In the genomic region with DNA sequence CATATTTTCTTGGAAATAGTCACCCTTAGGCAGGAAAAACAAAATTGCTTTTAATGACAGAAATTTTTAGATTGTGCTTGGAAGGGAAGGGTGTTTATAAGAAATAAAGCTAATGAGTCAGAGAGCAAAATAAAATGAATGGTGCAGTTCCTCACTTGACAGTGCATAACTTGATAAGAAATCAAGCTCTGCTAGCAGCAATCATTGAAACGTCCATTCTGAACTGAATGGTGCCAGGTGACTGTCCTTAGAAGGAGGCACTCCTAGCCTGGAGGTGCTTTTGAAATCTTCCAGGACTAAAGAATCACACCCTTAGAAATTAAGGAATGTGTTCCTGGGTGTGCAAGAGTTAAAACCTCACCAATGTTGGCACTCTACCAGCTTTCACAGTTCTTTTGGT, we compare ENCODE assay signal across 21 cellular contexts.
DNase-seq lines count a peak whose midpoint lies in the region; ATAC-seq, FAIRE-seq and TF ChIP-seq lines count a peak whose summit lies in the region.
"Had no signal": no experiment of that assay in that cellular context is flagged by ENCODE, and none has a peak within 500 bp of the region (broad histone marks: within the 10 kb centered on the region; RNA-seq: fewer than 3 reads in every experiment).

No MANE protein-coding gene starts in this region.

- in situ Hi-C loops in HepG2 (cut with HindIII; ENCODE audit: extremely low pct_ligation_motif_present, low pct_unique_long_range_greater_than_20kb), result no loop called here

- H3K79me2 ChIP-seq in PC-3 (ENCODE audit: low read length), result peaks cover 47% of the 10 kb centered on the region
- no peaks in the 10 kb centered on the region for H3K79me2 ChIP-seq in HepG2 (ENCODE audit: insufficient read depth, low read length)

- no peak for TF ChIP-seq POLR2A in A549 (IDR thresholded peaks at IDR 0.05; ENCODE audit: low read length)
- TF ChIP-seq POLR2A in HepG2 (IDR thresholded peaks at IDR 0.05; ENCODE audit: insufficient read depth in 1 of 2, low read depth in 2 of 2, low read length in 2 of 2), result no peak
- TF ChIP-seq POLR2A in vagina (IDR thresholded peaks at IDR 0.05), result no peak

- TF ChIP-seq RAD21 in A549 (conservative IDR thresholded peaks at IDR 0.05 in 1 of 2, IDR thresholded peaks at IDR 0.05 in 1 of 2) (no peak), HepG2 (CRISPR knock-in tag; IDR thresholded peaks at IDR 0.05) (no peak)

- H3K4me3 ChIP-seq in A549, result no peak overlapping the region
- H3K4me3 ChIP-seq in PC-3 (ENCODE audit: low read length), result no peak overlapping the region
- no peak overlapping the region for H3K4me3 ChIP-seq in esophagus (ENCODE audit: low read depth in 1 of 2, low read length in 2 of 2)
- H3K4me3 ChIP-seq in HepG2 (replicated peaks in 1 of 3; ENCODE audit: insufficient read depth in 1 of 3, low read depth in 2 of 3, low read length in 3 of 3), result no peak overlapping the region
- no peak overlapping the region for H3K4me3 ChIP-seq in vagina
- H3K4me3 ChIP-seq: gastrocnemius medialis, prostate gland, upper lobe of right lung had no signal

- H3K9ac ChIP-seq in PC-3 (ENCODE audit: low read length) (no peak overlapping the region), HepG2 (ENCODE audit: insufficient read depth, low read depth, low read length) (no peak overlapping the region)

- H3K4me1 ChIP-seq in A549, result peaks cover 94% of the 10 kb centered on the region
- H3K4me1 ChIP-seq in PC-3 (ENCODE audit: insufficient read depth, low read length), result peaks cover 76% of the 10 kb centered on the region
- peaks cover 0 to 5% of the 10 kb centered on the region in 2 donors for H3K4me1 ChIP-seq in esophagus (ENCODE audit: control insufficient read depth in 2 of 2, insufficient read depth in 2 of 2, low read length in 1 of 2)
- no peaks in the 10 kb centered on the region for H3K4me1 ChIP-seq in HepG2 (ENCODE audit: insufficient read depth, low read length)
- peaks cover 50% of the 10 kb centered on the region for H3K4me1 ChIP-seq in vagina
- H3K4me1 ChIP-seq: gastrocnemius medialis, prostate gland had no signal

- TF ChIP-seq EP300 in A549 (IDR thresholded peaks at IDR 0.05) (no peak), HepG2 (IDR thresholded peaks at IDR 0.05; ENCODE audit: low read depth in 2 of 2, low read length in 2 of 2) (no peak), HepG2 (CRISPR knock-in tag; IDR thresholded peaks at IDR 0.05; ENCODE audit: borderline replicate concordance) (no peak)

- DNase-seq in A549 (ENCODE audit: low read depth in 1 of 2, low spot score in 1 of 2), result no peak
- DNase-seq in PC-3, result no peak
- DNase-seq in HepG2 (ENCODE audit: low spot score), result no peak
- no peak for DNase-seq in stimulated activated CD4-positive, alpha-beta T cell treated with anti-CD3 and anti-CD28 coated beads, Interleukin-1b, Interleukin-23, amount 100 ng/mL, for 48 hours
- DNase-seq in vagina (ENCODE audit: extremely low spot score in 2 of 2), result no peak
- no peak for DNase-seq in mucosa of gallbladder (ENCODE audit: low spot score)
- DNase-seq in nephron progenitor cell, result no peak
- DNase-seq: activated CD8-positive, alpha-beta memory T cell treated with anti-CD3 and anti-CD28 coated beads, Interleukin-2, amount 10 ng/mL, durations not matched to agents 7 days and 5 days; amniotic stem cell; gastrocnemius medialis; H9; NCI-H1436; NCI-H2227 treated with DMSO at 0.1 percent for 48 hours; SHP77; stimulated activated CD4-positive, alpha-beta T cell treated with anti-CD3 and anti-CD28 coated beads, Interleukin-12 subunit alpha, Interleukin-12 subunit beta, amount 100 ng/mL, for 4 hours; upper lobe of right lung had no signal

- H3K27ac ChIP-seq in A549 (peak overlapping the region; percentile 94), PC-3 (ENCODE audit: low read length) (peak overlapping the region; percentile 85), esophagus (ENCODE audit: low read depth in 2 of 2, low read length in 1 of 2) (peak overlapping the region; percentile 30 to 31), HepG2 (ENCODE audit: extremely low read length, insufficient read depth, low read length) (no peak overlapping the region), vagina (no peak overlapping the region)
- H3K27ac ChIP-seq: gastrocnemius medialis, prostate gland, upper lobe of right lung had no signal

- no peaks in the 10 kb centered on the region for H4K20me1 ChIP-seq in PC-3 (ENCODE audit: low read length)
- no peaks in the 10 kb centered on the region for H4K20me1 ChIP-seq in HepG2 (ENCODE audit: insufficient read depth, low read length)

- FAIRE-seq in A549 (lab: Jason Lieb, UNC), result peak; percentile 61
- no peak for FAIRE-seq in HepG2 (lab: Jason Lieb, UNC)
- FAIRE-seq: endometrium had no signal

- no peaks in the 10 kb centered on the region for H3K9me3 ChIP-seq in A549
- no peaks in the 10 kb centered on the region for H3K9me3 ChIP-seq in PC-3 (ENCODE audit: low read length)
- H3K9me3 ChIP-seq in esophagus (ENCODE audit: control insufficient read depth in 2 of 2, insufficient read depth in 1 of 2, low read depth in 1 of 2, low read length in 1 of 2), result no peaks in the 10 kb centered on the region
- no peaks in the 10 kb centered on the region for H3K9me3 ChIP-seq in HepG2 (ENCODE audit: low read length)
- no peaks in the 10 kb centered on the region for H3K9me3 ChIP-seq in vagina
- H3K9me3 ChIP-seq: gastrocnemius medialis, prostate gland, upper lobe of right lung had no signal

- H3K4me2 ChIP-seq in A549, result peak overlapping the region; percentile 71
- peak overlapping the region; percentile 41; the same call in 1 of the 2 replicates for H3K4me2 ChIP-seq in PC-3 (ENCODE audit: low read length)
- H3K4me2 ChIP-seq in HepG2 (ENCODE audit: low read depth, low read length), result no peak overlapping the region

- H3K27me3 ChIP-seq in PC-3 (ENCODE audit: low read length) (no peaks in the 10 kb centered on the region), esophagus (ENCODE audit: control insufficient read depth in 1 of 2, insufficient read depth in 2 of 2, low read length in 2 of 2) (no peaks in the 10 kb centered on the region), HepG2 (ENCODE audit: control insufficient read depth in 1 of 2, insufficient read depth in 2 of 2, low read length in 2 of 2) (no peaks in the 10 kb centered on the region; a peak in 1 of 5 replicates), vagina (no peaks in the 10 kb centered on the region)
- H3K27me3 ChIP-seq: gastrocnemius medialis, upper lobe of right lung had no signal

- no peaks in the 10 kb centered on the region for H3K9me3 Mint-ChIP-seq in nephron progenitor cell
- H3K9me3 Mint-ChIP-seq: H9; nephron; stimulated activated memory B cell treated with anti-CD40 and anti-IgM and Interleukin-4, amounts not matched to agents 10 μg/mL and 1 μg/mL and 100 μg/mL, for 72 hours had no signal

- no peak overlapping the region for H3K27ac Mint-ChIP-seq in nephron progenitor cell
- H3K27ac Mint-ChIP-seq: activated CD8-positive, alpha-beta memory T cell treated with anti-CD3 and anti-CD28 coated beads, Interleukin-2, amount 10 ng/mL, durations not matched to agents 7 days and 5 days; stimulated activated memory B cell treated with anti-CD40 and anti-IgM and Interleukin-4, amounts not matched to agents 10 μg/mL and 1 μg/mL and 100 μg/mL, for 72 hours had no signal

- no peak overlapping the region for H3K4me3 Mint-ChIP-seq in nephron progenitor cell
- H3K4me3 Mint-ChIP-seq: activated CD8-positive, alpha-beta memory T cell treated with anti-CD3 and anti-CD28 coated beads, Interleukin-2, amount 10 ng/mL, durations not matched to agents 7 days and 5 days; H9; nephron; stimulated activated memory B cell treated with anti-CD40 and anti-IgM and Interleukin-4, amounts not matched to agents 10 μg/mL and 1 μg/mL and 100 μg/mL, for 72 hours had no signal

- peaks cover 71% of the 10 kb centered on the region for H3K4me1 Mint-ChIP-seq in nephron progenitor cell

- CTCF ChIA-PET in A549 (lab: Yijun Ruan, JAX), result interaction anchor here (1.1 to 2.4 kb wide), 8 partner anchors 30 to 205 kb away, joined by 3 to 7 read pairs (median 4); no protein-coding TSS in a partner anchor
- CTCF ChIA-PET in PC-3 (lab: Charles Lee), result no interaction called here
- CTCF ChIA-PET in HepG2 (lab: Yijun Ruan, JAX; ENCODE audit: low intra/inter-chr PET ratio, low total read pairs), result no interaction called here

- ATAC-seq in A549, result no peak
- ATAC-seq in PC-3, result no peak
- no peak for ATAC-seq in HepG2
- ATAC-seq: activated CD8-positive, alpha-beta memory T cell treated with anti-CD3 and anti-CD28 coated beads, Interleukin-2, amount 10 ng/mL, durations not matched to agents 7 days and 5 days; gastrocnemius medialis; stimulated activated memory B cell treated with anti-CD40 and anti-IgM and Interleukin-4, amounts not matched to agents 10 μg/mL and 1 μg/mL and 100 μg/mL, for 72 hours; upper lobe of right lung had no signal

- H3K36me3 Mint-ChIP-seq in nephron progenitor cell (ENCODE audit: low read depth), result no peaks in the 10 kb centered on the region
- H3K36me3 Mint-ChIP-seq: activated CD8-positive, alpha-beta memory T cell treated with anti-CD3 and anti-CD28 coated beads, Interleukin-2, amount 10 ng/mL, durations not matched to agents 7 days and 5 days; stimulated activated memory B cell treated with anti-CD40 and anti-IgM and Interleukin-4, amounts not matched to agents 10 μg/mL and 1 μg/mL and 100 μg/mL, for 72 hours had no signal

- no peak overlapping the region for H2AFZ ChIP-seq in PC-3 (ENCODE audit: low read length)
- H2AFZ ChIP-seq in HepG2 (ENCODE audit: low read length), result no peak overlapping the region

- intact Hi-C loops in PC-3 (cut with micrococcal nuclease), result loop anchor here (2.0 to 5.0 kb wide), 2 partner anchors 75 to 89 kb away; no protein-coding TSS in a partner anchor
- intact Hi-C loops in HepG2 (cut with micrococcal nuclease; ENCODE audit: unreplicated experiment), result no loop called here
- intact Hi-C loops in vagina (cut with DNase I), result no loop called here

- BruUV-seq in PC-3 (replicated peaks; lab: Mats Ljungman, UMichigan), result no TSS peak
- no TSS peak for BruUV-seq in HepG2 (replicated peaks; lab: Mats Ljungman, UMichigan)

- H3K27me3 Mint-ChIP-seq in nephron progenitor cell (ENCODE audit: low read depth, poor library complexity), result no peaks in the 10 kb centered on the region
- H3K27me3 Mint-ChIP-seq: stimulated activated memory B cell treated with anti-CD40 and anti-IgM and Interleukin-4, amounts not matched to agents 10 μg/mL and 1 μg/mL and 100 μg/mL, for 72 hours had no signal

- no peaks in the 10 kb centered on the region for H3F3A ChIP-seq in PC-3 (ENCODE audit: low read length, unreplicated experiment)

- no peaks in the 10 kb centered on the region for H3K9me2 ChIP-seq in PC-3 (replicated peaks; ENCODE audit: low read length)

- H3K36me3 ChIP-seq in PC-3 (ENCODE audit: low read depth, low read length) (no peaks in the 10 kb centered on the region), esophagus (ENCODE audit: control insufficient read depth in 2 of 2, insufficient read depth in 2 of 2, low read length in 1 of 2) (no peaks in the 10 kb centered on the region), HepG2 (replicated peaks in 1 of 2; ENCODE audit: control insufficient read depth in 1 of 2, insufficient read depth in 2 of 2, low read length in 2 of 2) (no peaks in the 10 kb centered on the region), vagina (no peaks in the 10 kb centered on the region)
- H3K36me3 ChIP-seq: gastrocnemius medialis, prostate gland, upper lobe of right lung had no signal

- WGBS in A549 (ENCODE audit: missing lambda C conversion rate), result 13% methylated on average over 1 of the region's 1 CpG
- 32 to 35% methylated on average over 1 of the region's 1 CpG for WGBS in esophagus, 2 donors
- 0% methylated on average over 1 of the region's 1 CpG for WGBS in HepG2 (ENCODE audit: low lambda C conversion rate)

- POLR2A ChIA-PET in A549 (lab: Yijun Ruan, JAX) (interaction anchor here (1.3 to 2.5 kb wide), 4 partner anchors 84 to 203 kb away, joined by 3 to 13 read pairs (median 11); no protein-coding TSS in a partner anchor), PC-3 (lab: Charles Lee; ENCODE audit: unreplicated experiment) (no interaction called here), HepG2 (lab: Yijun Ruan, JAX) (no interaction called here)

- TF ChIP-seq CTCF in A549 (IDR thresholded peaks at IDR 0.05), result no peak
- TF ChIP-seq CTCF in PC-3 (conservative IDR thresholded peaks at IDR 0.05; ENCODE audit: low read depth, low read length), result no peak
- no peak for TF ChIP-seq CTCF in HepG2 (CRISPR knock-in tag; IDR thresholded peaks at IDR 0.05)
- TF ChIP-seq CTCF in vagina (IDR thresholded peaks at IDR 0.05), result no peak
- TF ChIP-seq CTCF in nephron progenitor cell (IDR thresholded peaks at IDR 0.05), result no peak

Comparison
In these comparisons a context has a peak if more than half of its experiments do, and no peak if none do; other contexts are left out.
1. H3K27ac ChIP-seq: peak in A549 (2 of 2), PC-3 (single experiment) and esophagus (2 of 2); none in HepG2 (single experiment) and vagina (single experiment).